In the genomic region with DNA sequence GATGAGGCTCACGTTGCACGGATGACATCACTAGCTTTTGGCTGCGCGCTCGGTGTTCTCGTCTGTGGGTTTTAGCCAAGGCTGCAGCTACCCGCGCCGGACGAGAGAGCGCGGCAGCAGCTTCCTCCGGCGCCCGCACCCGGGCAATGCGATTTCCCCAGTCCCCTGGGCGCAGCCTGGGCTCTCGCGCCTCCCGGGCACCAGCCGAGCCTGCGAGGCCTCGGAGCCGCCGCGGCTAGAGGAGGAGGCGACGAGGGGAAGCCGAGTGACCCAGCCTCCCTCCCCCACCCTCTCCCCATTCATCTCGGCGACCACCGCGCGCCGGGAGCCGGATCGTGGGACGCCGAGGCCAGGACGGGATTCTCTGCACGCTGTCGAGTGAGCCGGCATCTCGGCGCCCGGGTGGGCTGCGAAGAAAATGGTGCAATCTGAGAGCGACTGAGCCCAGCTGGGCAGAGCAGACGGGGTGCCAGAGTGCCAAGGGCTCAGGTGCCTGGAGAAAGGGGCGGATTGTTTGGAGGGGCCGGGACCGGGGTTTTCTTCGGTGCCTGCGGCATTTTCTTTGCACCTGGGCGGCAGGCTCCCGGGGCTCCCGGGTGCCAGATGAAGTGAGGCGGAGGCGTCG, we compare ENCODE assay signal across 8 cellular contexts.
A peak's percentile ranks its signal among the peaks of the same experiment; 100 is the strongest.
DNase-seq lines count a peak whose midpoint lies in the region; ATAC-seq lines count a peak whose summit lies in the region.

No MANE protein-coding gene starts in this region.

- peak overlapping the region; percentile 80 to 98 (median 96) for H3K4me2 ChIP-seq in BLaER1 treated with 17β-estradiol and CSF1 and Interleukin-3, amounts not matched to agents 10 nM and 100 nM

- H3K27me3 ChIP-seq in BLaER1 treated with 17β-estradiol and CSF1 and Interleukin-3, amounts not matched to agents 10 nM and 100 nM = peaks cover 69 to 89% (median 74%) of the 10 kb centered on the region in 11 experiments

- no peaks in the 10 kb centered on the region for H3K9me3 ChIP-seq in BLaER1 treated with 17β-estradiol and CSF1 and Interleukin-3, amounts not matched to agents 10 nM and 100 nM (replicated peaks in 1 of 11)
- H3K9me3 ChIP-seq in SK-N-MC (ENCODE audit: low read depth, low read length) = no peaks in the 10 kb centered on the region

- H3K9ac ChIP-seq in BLaER1 treated with 17β-estradiol and CSF1 and Interleukin-3, amounts not matched to agents 10 nM and 100 nM = peak overlapping the region in 5 of 11 experiments; percentile 16 to 52 (median 38); a peak in 7 of 22 replicates
- H3K9ac ChIP-seq in SK-N-MC (ENCODE audit: insufficient read length) = peak overlapping the region; percentile 35

- H4K20me1 ChIP-seq in BLaER1 treated with 17β-estradiol and CSF1 and Interleukin-3, amounts not matched to agents 10 nM and 100 nM = peaks cover 0 to 34% (median 13%) of the 10 kb centered on the region in 11 experiments; a peak in 13 of 22 replicates

- H3K27ac ChIP-seq in BLaER1 treated with 17β-estradiol and CSF1 and Interleukin-3, amounts not matched to agents 10 nM and 100 nM = no peak overlapping the region
- H3K27ac ChIP-seq in SK-N-MC = no peak overlapping the region

- H3K4me3 ChIP-seq in BLaER1 treated with 17β-estradiol and CSF1 and Interleukin-3, amounts not matched to agents 10 nM and 100 nM = peak overlapping the region; percentile 52 to 70 (median 61)
- peak overlapping the region; percentile 76 for H3K4me3 ChIP-seq in SK-N-MC

- H3K4me1 ChIP-seq in BLaER1 treated with 17β-estradiol and CSF1 and Interleukin-3, amounts not matched to agents 10 nM and 100 nM = peaks cover 18 to 37% (median 34%) of the 10 kb centered on the region in 10 experiments

- peak; percentile 79 for DNase-seq in HK-2 (ENCODE audit: unreplicated experiment)
- DNase-seq in SK-N-MC (ENCODE audit: low read depth, low spot score) = no peak
- DNase-seq in cerebellar nuclear complex (lab: John Stamatoyannopoulos, UW) = peak; percentile 32 to 66
- DNase-seq in kidney glomerular epithelial cell (lab: John Stamatoyannopoulos, UW) = peak; percentile 78
- DNase-seq in stimulated activated CD4-positive, alpha-beta T cell treated with anti-CD3 and anti-CD28 coated beads, Interleukin-1b, Interleukin-23, amount 100 ng/mL, for 48 hours = peak; percentile 34

- ATAC-seq in HG02870 (IDR thresholded peaks at IDR 0.05; ENCODE audit: unreplicated experiment) (no peak), HG02973 (IDR thresholded peaks at IDR 0.05; ENCODE audit: unreplicated experiment) (no peak)

- no peaks in the 10 kb centered on the region for H3K36me3 ChIP-seq in BLaER1 treated with 17β-estradiol and CSF1 and Interleukin-3, amounts not matched to agents 10 nM and 100 nM
- H3K36me3 ChIP-seq in SK-N-MC (ENCODE audit: insufficient read depth, low read length) = no peaks in the 10 kb centered on the region
